23 cellular contexts compared by ENCODE assay signal in genomic region chr5:11377896-11378295, GRCh38.
"Had no signal": no experiment of that assay in that cellular context is flagged by ENCODE, and none has a peak within 500 bp of the region (broad histone marks: within the 10 kb centered on the region; RNA-seq: fewer than 3 reads in every experiment).

No MANE protein-coding gene starts in this region.

- H3K27ac Mint-ChIP-seq: activated naive CD4-positive, alpha-beta T cell treated with anti-CD3 and anti-CD28 coated beads, Interleukin-2, amount 50 U/mL, for 24 hours; mesothelial cell of epicardium; naive thymus-derived CD8-positive, alpha-beta T cell; T-cell; T-helper 2 cell treated with Interferon-gamma antibody and Interleukin-4, amounts not matched to agents 5 μg/mL and 100 μg/mL, for 36 hours; type B pancreatic cell had no signal

- H3K36me3 Mint-ChIP-seq: activated naive CD4-positive, alpha-beta T cell treated with anti-CD3 and anti-CD28 coated beads, Interleukin-2, amount 50 U/mL, for 24 hours; mesothelial cell of epicardium; naive thymus-derived CD8-positive, alpha-beta T cell; T-cell had no signal

- H3K4me1 ChIP-seq: ascending aorta, gastroesophageal sphincter, heart left ventricle, prostate gland, spleen had no signal

- H3K27ac ChIP-seq: ascending aorta, cardiac muscle cell, epithelial cell of prostate, gastroesophageal sphincter, heart left ventricle, prostate gland, spleen, thoracic aorta had no signal

- H3K9me3 Mint-ChIP-seq: activated naive CD4-positive, alpha-beta T cell treated with anti-CD3 and anti-CD28 coated beads, Interleukin-2, amount 50 U/mL, for 24 hours; mesothelial cell of epicardium; T-cell; T-helper 2 cell treated with Interferon-gamma antibody and Interleukin-4, amounts not matched to agents 5 μg/mL and 100 μg/mL, for 36 hours; type B pancreatic cell had no signal

- ATAC-seq: gastroesophageal sphincter; heart left ventricle; left lobe of liver; naive thymus-derived CD8-positive, alpha-beta T cell; T-cell had no signal

- FAIRE-seq: keratinocyte had no signal

- DNase-seq: activated CD4-positive, alpha-beta T cell treated with anti-CD3 and anti-CD28 coated beads for 1 hour; activated CD4-positive, alpha-beta T cell treated with anti-CD3 and anti-CD28 coated beads, Interleukin-2, amount 50 U/mL, for 1 hour; activated gamma-delta T cell treated with Interleukin-2 at 50 U/mL for 16 hours; activated T-cell treated with anti-CD3 and anti-CD28 coated beads, Interleukin-2, amount 50 U/mL, for 1 hour; cortex of kidney; heart left ventricle; naive thymus-derived CD8-positive, alpha-beta T cell; spleen; stimulated activated CD4-positive, alpha-beta T cell treated with anti-CD3 and anti-CD28 coated beads, Interleukin-4, amount 100 ng/mL, for 24 hours; stimulated activated naive CD4-positive, alpha-beta T cell treated with Interleukin-2 at 50 U/mL for 16 hours; T-cell had no signal

- H3K4me1 Mint-ChIP-seq: activated naive CD4-positive, alpha-beta T cell treated with anti-CD3 and anti-CD28 coated beads, Interleukin-2, amount 50 U/mL, for 24 hours; mesothelial cell of epicardium; naive thymus-derived CD8-positive, alpha-beta T cell; T-cell had no signal

- H3K36me3 ChIP-seq: ascending aorta, cardiac muscle cell, gastroesophageal sphincter, heart left ventricle, prostate gland, spleen, thoracic aorta had no signal

- H3K27me3 ChIP-seq: ascending aorta had no signal

- H3K4me3 ChIP-seq: ascending aorta, cardiac muscle cell, gastroesophageal sphincter, heart left ventricle, prostate gland, spleen, thoracic aorta had no signal

- H3K4me3 Mint-ChIP-seq: activated naive CD4-positive, alpha-beta T cell treated with anti-CD3 and anti-CD28 coated beads, Interleukin-2, amount 50 U/mL, for 24 hours; mesothelial cell of epicardium; naive thymus-derived CD8-positive, alpha-beta T cell; T-cell; T-helper 2 cell treated with Interferon-gamma antibody and Interleukin-4, amounts not matched to agents 5 μg/mL and 100 μg/mL, for 36 hours; type B pancreatic cell had no signal

- H3K9me3 ChIP-seq: ascending aorta, gastroesophageal sphincter, heart left ventricle, prostate gland, spleen, thoracic aorta had no signal
